Comparison of ENCODE assay signal across 27 cellular contexts in the genomic region with DNA sequence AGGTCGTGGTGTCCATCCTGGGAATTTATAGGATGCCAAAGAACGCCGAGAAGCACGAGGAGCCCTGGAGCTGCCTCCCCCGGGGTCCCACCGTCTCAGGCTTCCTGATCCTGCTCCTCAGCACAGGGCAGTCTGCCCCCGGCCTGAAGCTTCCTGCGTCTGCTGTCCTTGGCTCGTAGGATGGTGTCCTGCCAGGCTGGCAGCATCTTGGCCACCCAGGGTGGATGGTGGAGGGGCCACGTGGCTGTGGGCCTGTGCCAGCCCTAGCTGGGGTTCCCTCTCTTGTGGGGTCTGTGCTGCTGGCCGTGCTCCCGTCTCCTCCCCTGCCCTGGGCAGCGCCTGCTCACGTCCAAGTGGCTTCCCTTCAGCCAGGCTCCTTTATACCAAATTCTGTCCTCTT. TPM values are rescaled to one million over a fixed set of nuclear protein-coding genes. Genes with fewer than 3 reads are reported as not detected.
DNase-seq lines count a peak whose midpoint lies in the region; ATAC-seq, FAIRE-seq and TF ChIP-seq lines count a peak whose summit lies in the region.
"Had no signal": no experiment of that assay in that cellular context is flagged by ENCODE, and none has a peak within 500 bp of the region (broad histone marks: within the 10 kb centered on the region; RNA-seq: fewer than 3 reads in every experiment).

No MANE protein-coding gene starts in this region.

- H3K23me2 ChIP-seq in H9 (ENCODE audit: insufficient read length, low read depth, low read length, poor library complexity, severe bottlenecking), result no peaks in the 10 kb centered on the region

- no peak for TF ChIP-seq EP300 in suprapubic skin (IDR thresholded peaks at IDR 0.05)

- H3K4me2 ChIP-seq in H9 (ENCODE audit: insufficient read depth, insufficient read length, low read length), result no peak overlapping the region
- H3K4me2 ChIP-seq: neural progenitor cell had no signal

- intact Hi-C loops in right lobe of liver (cut with DNase I), result no loop called here

- H2AFZ ChIP-seq in H9 (ENCODE audit: low read length), result no peak overlapping the region
- H2AFZ ChIP-seq: neural progenitor cell had no signal

- ATAC-seq in right lobe of liver, result no peak
- ATAC-seq in HG03108 (IDR thresholded peaks at IDR 0.05; ENCODE audit: unreplicated experiment), result no peak
- ATAC-seq: activated CD8-positive, alpha-beta T cell treated with anti-CD3 and anti-CD28 coated beads for 36 hours; activated naive CD4-positive, alpha-beta T cell treated with anti-CD3 and anti-CD28 coated beads, Interleukin-2, amount 50 U/mL, for 72 hours; stimulated activated naive CD8-positive, alpha-beta T cell treated with anti-CD3 and anti-CD28 coated beads, Interleukin-15, Interleukin-2, amounts not matched to agents 100 U/mL and 50 U/mL, for 24 hours had no signal

- peak overlapping the region; percentile 18; the same call in 1 of the 2 replicates for H3K14ac ChIP-seq in H9 (ENCODE audit: insufficient read depth, low read length)

- H3K9me3 Mint-ChIP-seq in H9, result no peaks in the 10 kb centered on the region
- H3K9me3 Mint-ChIP-seq: activated CD8-positive, alpha-beta T cell treated with anti-CD3 and anti-CD28 coated beads for 36 hours; activated naive CD4-positive, alpha-beta T cell treated with anti-CD3 and anti-CD28 coated beads, Interleukin-2, amount 50 U/mL, for 72 hours; activated T-helper 2 cell treated with anti-CD3 and anti-CD28 coated beads, Interferon-gamma antibody, Interleukin-2, Interleukin-4, amounts not matched to agents 10 μg/mL and 5 μg/mL and 100 μg/mL, durations not matched to agents 14 hours and 24 hours and 36 hours; memory B cell; neural progenitor cell had no signal

- H3K36me3 Mint-ChIP-seq in H9 (ENCODE audit: insufficient read depth in 1 of 3, low read depth in 3 of 3), result peaks cover 0 to 1% (median 0%) of the 10 kb centered on the region in 3 experiments; a peak in 2 of 7 replicates
- H3K36me3 Mint-ChIP-seq: activated naive CD4-positive, alpha-beta T cell treated with anti-CD3 and anti-CD28 coated beads, Interleukin-2, amount 50 U/mL, for 72 hours; memory B cell had no signal

- DNase-seq in H9, result no peak
- peak in 1 of 61 donors; percentile 21 for DNase-seq in caudate nucleus (lab: John Stamatoyannopoulos, UW)
- no peak for DNase-seq in right lobe of liver
- no peak for DNase-seq in suprapubic skin (ENCODE audit: low spot score in 2 of 2)
- no peak for DNase-seq in GM12892 (ENCODE audit: insufficient read length)
- DNase-seq in Ammon's horn (ENCODE audit: low spot score), result no peak
- DNase-seq: activated CD4-positive, alpha-beta T cell treated with anti-CD3 and anti-CD28 coated beads for 1 hour; activated CD8-positive, alpha-beta T cell treated with anti-CD3 and anti-CD28 coated beads for 36 hours; central memory CD4-positive, alpha-beta T cell; dermis blood vessel endothelial cell; DMS79; GDM1; KG1; MG63; NCI-H1417; NCI-H2081; NCI-H345; NCI-H774; posterior cingulate gyrus; stimulated activated naive CD8-positive, alpha-beta T cell treated with anti-CD3 and anti-CD28 coated beads, Interleukin-15, Interleukin-2, amounts not matched to agents 100 U/mL and 50 U/mL, for 24 hours; T-helper 1 cell; thyroid gland had no signal

- no peak overlapping the region for H3K4ac ChIP-seq in H9 (ENCODE audit: low read depth, low read length)

- TF ChIP-seq POLR2A in right lobe of liver (IDR thresholded peaks at IDR 0.05) (no peak), suprapubic skin (IDR thresholded peaks at IDR 0.05) (no peak), GM12892 (IDR thresholded peaks at IDR 0.05; ENCODE audit: low read depth, low read length) (no peak)

- no peaks in the 10 kb centered on the region for H3K27me3 ChIP-seq in H9 (ENCODE audit: insufficient read depth, low read length)
- H3K27me3 ChIP-seq in right lobe of liver, result no peaks in the 10 kb centered on the region
- H3K27me3 ChIP-seq in suprapubic skin, result no peaks in the 10 kb centered on the region
- H3K27me3 ChIP-seq: MG63, neural progenitor cell, thyroid gland had no signal

- FAIRE-seq in GM12892 (lab: Jason Lieb, UNC), result no peak

- H2BK20ac ChIP-seq in H9 (ENCODE audit: low read depth, low read length, poor library complexity, severe bottlenecking), result no peak overlapping the region

- no peak overlapping the region for H3T11ph ChIP-seq in H9 (ENCODE audit: low read length)

- H3K18ac ChIP-seq in H9 (ENCODE audit: insufficient read length, low read depth, low read length), result no peak overlapping the region

- no peak overlapping the region for H2BK120ac ChIP-seq in H9 (ENCODE audit: low read depth, low read length, poor library complexity, severe bottlenecking)

- H2AK5ac ChIP-seq in H9 (ENCODE audit: insufficient read length, low read length), result no peak overlapping the region

- H3K56ac ChIP-seq in H9 (ENCODE audit: insufficient read length, low read depth, low read length), result no peak overlapping the region

- WGBS in H9 (ENCODE audit: extremely low coverage, insufficient read length, low lambda C conversion rate), result no CpG with 5 or more reads among the region's 14 CpGs
- no CpG with 5 or more reads among the region's 14 CpGs for WGBS in right lobe of liver (ENCODE audit: insufficient coverage, low coverage, low lambda C conversion rate, missing lambda C conversion rate)
- 68% methylated on average over 4 of the region's 14 CpGs for WGBS in suprapubic skin

- H3K79me1 ChIP-seq in H9 (ENCODE audit: insufficient read depth, low read depth, low read length, poor library complexity, severe bottlenecking), result no peaks in the 10 kb centered on the region

- H3K79me2 ChIP-seq in H9 (ENCODE audit: insufficient read depth, low read length), result no peaks in the 10 kb centered on the region

- H3K9me3 ChIP-seq in H9 (ENCODE audit: control insufficient read depth, low read depth, low read length) (no peaks in the 10 kb centered on the region), right lobe of liver (no peaks in the 10 kb centered on the region), suprapubic skin (no peaks in the 10 kb centered on the region)
- H3K9me3 ChIP-seq: MG63, thyroid gland had no signal

- no peak overlapping the region for H3K23ac ChIP-seq in H9 (ENCODE audit: insufficient read length, low read depth, low read length)

- H3K4me1 ChIP-seq in H9 (ENCODE audit: insufficient read depth, low read length) (no peaks in the 10 kb centered on the region), right lobe of liver (peaks cover 0 to 42% (median 27%) of the 10 kb centered on the region in 4 donors), suprapubic skin (peaks cover 61% of the 10 kb centered on the region)

- H3K27ac ChIP-seq in H9 (ENCODE audit: insufficient read length, low read depth, low read length) (no peak overlapping the region), caudate nucleus (ENCODE audit: low read depth, low read length) (peak overlapping the region; percentile 72), right lobe of liver (peak overlapping the region in 2 of 3 donors; percentile 98 to 99), suprapubic skin (peak overlapping the region; percentile 71)
- H3K27ac ChIP-seq: neural progenitor cell had no signal

- no peak for TF ChIP-seq CTCF in H9 (conservative IDR thresholded peaks at IDR 0.05)
- no peak for TF ChIP-seq CTCF in right lobe of liver (IDR thresholded peaks at IDR 0.05)
- TF ChIP-seq CTCF in suprapubic skin (IDR thresholded peaks at IDR 0.05), result no peak

- H3K36me3 ChIP-seq in right lobe of liver, result peaks cover 0 to 15% (median 7%) of the 10 kb centered on the region in 4 donors
- peaks cover 36% of the 10 kb centered on the region for H3K36me3 ChIP-seq in suprapubic skin
- H3K36me3 ChIP-seq: MG63, neural progenitor cell had no signal

- H3K9ac ChIP-seq in H9 (ENCODE audit: extremely low read depth, insufficient read length, low read length), result no peak overlapping the region
- H3K9ac ChIP-seq: neural progenitor cell had no signal

- H3K4me3 Mint-ChIP-seq in H9, result no peak overlapping the region
- H3K4me3 Mint-ChIP-seq: activated CD8-positive, alpha-beta T cell treated with anti-CD3 and anti-CD28 coated beads for 36 hours; memory B cell; neural progenitor cell had no signal

- H3K27me3 Mint-ChIP-seq in H9 (ENCODE audit: low read depth), result no peaks in the 10 kb centered on the region
- H3K27me3 Mint-ChIP-seq: activated CD8-positive, alpha-beta T cell treated with anti-CD3 and anti-CD28 coated beads for 36 hours had no signal

- H4K20me1 ChIP-seq in H9 (ENCODE audit: control insufficient read depth, insufficient read depth, insufficient read length), result no peaks in the 10 kb centered on the region

- no peak overlapping the region for H4K8ac ChIP-seq in H9 (replicated peaks; ENCODE audit: insufficient read length, low read depth, low read length)

- peak overlapping the region in 1 of 3 experiments; percentile 83; a peak in 3 of 7 replicates for H3K27ac Mint-ChIP-seq in H9
- H3K27ac Mint-ChIP-seq: activated CD8-positive, alpha-beta T cell treated with anti-CD3 and anti-CD28 coated beads for 36 hours; activated naive CD4-positive, alpha-beta T cell treated with anti-CD3 and anti-CD28 coated beads, Interleukin-2, amount 50 U/mL, for 72 hours; activated T-helper 2 cell treated with anti-CD3 and anti-CD28 coated beads, Interferon-gamma antibody, Interleukin-2, Interleukin-4, amounts not matched to agents 10 μg/mL and 5 μg/mL and 100 μg/mL, durations not matched to agents 14 hours and 24 hours and 36 hours; memory B cell had no signal

- no peak overlapping the region for H2BK12ac ChIP-seq in H9 (ENCODE audit: insufficient read length, low read depth, low read length)

- peaks cover 5 to 10% of the 10 kb centered on the region in 2 experiments; a peak in 1 of 4 replicates for H3K4me1 Mint-ChIP-seq in H9
- H3K4me1 Mint-ChIP-seq: memory B cell had no signal

- no peak overlapping the region for H2BK5ac ChIP-seq in H9 (ENCODE audit: insufficient read length, low read length)

- no peak overlapping the region for H4K5ac ChIP-seq in H9 (ENCODE audit: insufficient read length, low read depth, low read length)

- H2BK15ac ChIP-seq in H9 (ENCODE audit: low read depth, low read length), result no peak overlapping the region

- no peak overlapping the region for H4K91ac ChIP-seq in H9 (ENCODE audit: insufficient read length, low read depth, low read length)

- H3K4me3 ChIP-seq in right lobe of liver (no peak overlapping the region), suprapubic skin (no peak overlapping the region)
- H3K4me3 ChIP-seq: MG63, neural progenitor cell, thyroid gland had no signal

RNA-seq across cellular contexts. Expression of a gene that starts 46.3 kb away (rescaled TPM):
- total RNA-seq in H9 (2021) (26.7 and 27.8 TPM in 2 replicates), right lobe of liver (100 to 1,000 TPM in 1 of 6 experiments, 10 to 100 TPM in 5; 46.6 to 139 (median 63.3) TPM), suprapubic skin (100 to 1,000 TPM; 214 to 283 (median 260) TPM)
- 1.5 TPM for polyA plus RNA-seq in GM12892 (2012; ENCODE audit: missing spikeins)
